Comparison of ENCODE assay signal across 27 cellular contexts in genomic region chr17:33941744-33942143, GRCh38.
DNase-seq lines count a peak whose midpoint lies in the region; ATAC-seq, FAIRE-seq and TF ChIP-seq lines count a peak whose summit lies in the region.
"Had no signal": no experiment of that assay in that cellular context is flagged by ENCODE, and none has a peak within 500 bp of the region (broad histone marks: within the 10 kb centered on the region; RNA-seq: fewer than 3 reads in every experiment).

No MANE protein-coding gene starts in this region.

- TF ChIP-seq POLR2A in body of pancreas (IDR thresholded peaks at IDR 0.05) = no peak

- no peak overlapping the region for H3K27ac ChIP-seq in body of pancreas
- no peak overlapping the region for H3K27ac ChIP-seq in pancreas
- H3K27ac ChIP-seq in right cardiac atrium (ENCODE audit: low read length) = no peak overlapping the region
- H3K27ac ChIP-seq: BLaER1 had no signal

- no peak for TF ChIP-seq CTCF in body of pancreas (IDR thresholded peaks at IDR 0.05)
- TF ChIP-seq CTCF in pancreas (IDR thresholded peaks at IDR 0.05) = no peak

- 30 to 44% methylated on average over 6 of the region's 6 CpGs for WGBS in body of pancreas, 2 donors
- WGBS in pancreas, 2 donors = 30 to 37% methylated on average over 6 of the region's 6 CpGs
- 70% methylated on average over 6 of the region's 6 CpGs for WGBS in right cardiac atrium

- intact Hi-C loops in body of pancreas (cut with DNase I) = no loop called here
- intact Hi-C loops in pancreas (cut with DNase I) = loop anchor here in 1 of 3 donors (10.0 kb wide), 1 partner anchor 157 kb away; no protein-coding TSS in a partner anchor
- intact Hi-C loops in right cardiac atrium (cut with DNase I) = loop anchor here in 1 of 4 donors (10.0 kb wide), 1 partner anchor 73 kb away; no protein-coding TSS in a partner anchor

- no peak overlapping the region for H3K4me3 ChIP-seq in body of pancreas
- no peak overlapping the region for H3K4me3 ChIP-seq in pancreas
- H3K4me3 ChIP-seq in right cardiac atrium (ENCODE audit: low read length) = no peak overlapping the region
- H3K4me3 ChIP-seq: BLaER1, GM12878 had no signal

- H3K27ac Mint-ChIP-seq in stimulated activated naive B cell treated with anti-CD40 and anti-IgM and Interleukin-4, amounts not matched to agents 10 μg/mL and 1 μg/mL and 100 μg/mL, for 72 hours = peak overlapping the region; percentile 56
- H3K27ac Mint-ChIP-seq: CD14-positive monocyte; CD4-positive, alpha-beta memory T cell; CD4-positive, CD25-positive, alpha-beta regulatory T cell; CD8-positive, alpha-beta memory T cell had no signal

- no peaks in the 10 kb centered on the region for H3K4me1 Mint-ChIP-seq in stimulated activated naive B cell treated with anti-CD40 and anti-IgM and Interleukin-4, amounts not matched to agents 10 μg/mL and 1 μg/mL and 100 μg/mL, for 72 hours
- H3K4me1 Mint-ChIP-seq: CD14-positive monocyte; CD4-positive, alpha-beta memory T cell; CD4-positive, CD25-positive, alpha-beta regulatory T cell; CD8-positive, alpha-beta memory T cell had no signal

- H3K4me1 ChIP-seq in body of pancreas (peaks cover 6% of the 10 kb centered on the region), pancreas (peaks cover 0 to 16% (median 0%) of the 10 kb centered on the region in 3 donors), right cardiac atrium (ENCODE audit: control insufficient read depth, insufficient read depth, low read length) (peaks cover 2% of the 10 kb centered on the region)
- H3K4me1 ChIP-seq: BLaER1 had no signal

- H3K27me3 ChIP-seq in body of pancreas (no peaks in the 10 kb centered on the region), pancreas (no peaks in the 10 kb centered on the region), right cardiac atrium (ENCODE audit: control insufficient read depth, insufficient read depth) (no peaks in the 10 kb centered on the region)
- H3K27me3 ChIP-seq: BE2C, BLaER1 had no signal

- H3K36me3 Mint-ChIP-seq in stimulated activated naive B cell treated with anti-CD40 and anti-IgM and Interleukin-4, amounts not matched to agents 10 μg/mL and 1 μg/mL and 100 μg/mL, for 72 hours = no peaks in the 10 kb centered on the region
- H3K36me3 Mint-ChIP-seq: CD14-positive monocyte; CD4-positive, alpha-beta memory T cell; CD4-positive, CD25-positive, alpha-beta regulatory T cell; CD8-positive, alpha-beta memory T cell had no signal

- H3K9me3 Mint-ChIP-seq in stimulated activated naive B cell treated with anti-CD40 and anti-IgM and Interleukin-4, amounts not matched to agents 10 μg/mL and 1 μg/mL and 100 μg/mL, for 72 hours = no peaks in the 10 kb centered on the region
- H3K9me3 Mint-ChIP-seq: CD14-positive monocyte; CD4-positive, alpha-beta memory T cell; CD8-positive, alpha-beta memory T cell had no signal

- ATAC-seq in body of pancreas = no peak
- peak; percentile 14 to 85 (median 58) for ATAC-seq in pancreas
- ATAC-seq in stimulated activated naive B cell treated with anti-CD40 and anti-IgM and Interleukin-4, amounts not matched to agents 10 μg/mL and 1 μg/mL and 100 μg/mL, for 72 hours (replicated peaks) = no peak
- ATAC-seq in right cardiac atrium = no peak
- ATAC-seq: GM12878 had no signal

- no peak overlapping the region for H3K4me3 Mint-ChIP-seq in stimulated activated naive B cell treated with anti-CD40 and anti-IgM and Interleukin-4, amounts not matched to agents 10 μg/mL and 1 μg/mL and 100 μg/mL, for 72 hours
- H3K4me3 Mint-ChIP-seq: CD14-positive monocyte; CD4-positive, alpha-beta memory T cell; CD4-positive, CD25-positive, alpha-beta regulatory T cell; CD8-positive, alpha-beta memory T cell had no signal

- H3K27me3 Mint-ChIP-seq in stimulated activated naive B cell treated with anti-CD40 and anti-IgM and Interleukin-4, amounts not matched to agents 10 μg/mL and 1 μg/mL and 100 μg/mL, for 72 hours = peaks cover 0 to 7% of the 10 kb centered on the region in 2 donors

- peak in 3 of 4 donors; percentile 20 to 48 (median 46) for DNase-seq in body of pancreas
- DNase-seq in pancreas = peak in 2 of 6 donors; percentile 15 to 40
- DNase-seq in stimulated activated naive B cell treated with anti-CD40 and anti-IgM and Interleukin-4, amounts not matched to agents 10 μg/mL and 1 μg/mL and 100 μg/mL, for 72 hours = no peak
- no peak for DNase-seq in right cardiac atrium
- DNase-seq in HPDE6-E6E7 (ENCODE audit: extremely low spot score) = no peak
- DNase-seq in NK-92 treated with Interleukin-12 subunit alpha and Interleukin-12 subunit beta, amount 100 ng/mL, for 24 hours (lab: John Stamatoyannopoulos, UW) = no peak
- DNase-seq: 8988T; ACHN; C1 segment of cervical spinal cord; CD4-positive, alpha-beta memory T cell; CD4-positive, CD25-positive, alpha-beta regulatory T cell; CD8-positive, alpha-beta memory T cell; COR-L47; DMS 273 treated with DMSO at 0.1 percent for 48 hours; DMS153; DMS53; DMS79; DND-41; EL; GDM1 had no signal

- FAIRE-seq in pancreas (lab: Jason Lieb, UNC) = no peak
- FAIRE-seq: A204.1, GM12878, GM12892, GM18507 had no signal

- no peaks in the 10 kb centered on the region for H3K9me3 ChIP-seq in body of pancreas
- H3K9me3 ChIP-seq in pancreas = no peaks in the 10 kb centered on the region
- H3K9me3 ChIP-seq in right cardiac atrium (ENCODE audit: control insufficient read depth, low read length) = no peaks in the 10 kb centered on the region
- H3K9me3 ChIP-seq: BE2C, BLaER1 had no signal

- H3K36me3 ChIP-seq in body of pancreas (replicated peaks in 1 of 2; ENCODE audit: insufficient read depth in 1 of 2, low read depth in 2 of 2) = no peaks in the 10 kb centered on the region
- no peaks in the 10 kb centered on the region for H3K36me3 ChIP-seq in pancreas
- H3K36me3 ChIP-seq: BE2C, BLaER1 had no signal

Comparison
In these comparisons a context has a peak if more than half of its experiments do, and no peak if none do; other contexts are left out.
1. ATAC-seq: peak in pancreas (4 of 4); none in body of pancreas (single experiment), stimulated activated naive B cell treated with anti-CD40 and anti-IgM and Interleukin-4, amounts not matched to agents 10 μg/mL and 1 μg/mL and 100 μg/mL, for 72 hours (0 of 2) and right cardiac atrium (0 of 2).
2. DNase-seq: peak in body of pancreas (3 of 4); none in stimulated activated naive B cell treated with anti-CD40 and anti-IgM and Interleukin-4, amounts not matched to agents 10 μg/mL and 1 μg/mL and 100 μg/mL, for 72 hours (single experiment), right cardiac atrium (0 of 3), HPDE6-E6E7 (single experiment) and NK-92 treated with Interleukin-12 subunit alpha and Interleukin-12 subunit beta, amount 100 ng/mL, for 24 hours (single experiment).